8 cellular contexts compared by ENCODE assay signal in the genomic region with DNA sequence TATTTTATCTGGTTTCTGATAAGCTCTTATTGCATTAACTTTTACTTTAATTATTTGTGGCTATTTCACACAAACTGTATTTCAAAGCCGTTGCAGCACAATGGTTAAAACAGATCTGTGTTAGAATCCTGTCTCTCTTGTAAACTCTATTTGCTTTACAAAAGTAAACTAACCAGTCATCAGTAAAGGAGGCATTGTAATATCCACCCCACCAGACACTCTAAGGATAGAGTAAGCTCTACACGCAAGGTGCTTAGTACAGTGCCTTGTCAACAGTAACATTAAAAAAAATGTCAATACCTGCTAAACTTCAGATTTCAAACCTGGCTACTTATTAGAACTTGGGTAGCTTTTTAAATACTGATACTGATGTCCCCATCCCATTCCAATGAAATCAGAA.
"Had no signal": no experiment of that assay in that cellular context is flagged by ENCODE, and none has a peak within 500 bp of the region (broad histone marks: within the 10 kb centered on the region; RNA-seq: fewer than 3 reads in every experiment).

No MANE protein-coding gene starts in this region.

- H3K9me3 Mint-ChIP-seq: GM23338, H9 had no signal

- H3K4me2 ChIP-seq: GM23338 had no signal

- H3K27ac ChIP-seq: HL-60 had no signal

- ATAC-seq: GM23338, HepG2, K562 had no signal

- H3K4me3 Mint-ChIP-seq: GM23338, H9 had no signal

- DNase-seq: H9, HCEC 1CT, IMR-90, KG1 had no signal

- H3K4me3 ChIP-seq: GM23338, K562 had no signal

- H2AFZ ChIP-seq: GM23338 had no signal

- H3K27ac Mint-ChIP-seq: GM23338, H9 had no signal
